17 cellular contexts compared by ENCODE assay signal in genomic region chr2:6139916-6140315, GRCh38.
DNase-seq lines count a peak whose midpoint lies in the region; ATAC-seq, FAIRE-seq and TF ChIP-seq lines count a peak whose summit lies in the region.
"Had no signal": no experiment of that assay in that cellular context is flagged by ENCODE, and none has a peak within 500 bp of the region (broad histone marks: within the 10 kb centered on the region; RNA-seq: fewer than 3 reads in every experiment).

No MANE protein-coding gene starts in this region.

- H3K36me3 ChIP-seq in pancreas = no peaks in the 10 kb centered on the region
- H3K36me3 ChIP-seq: HAP-1 had no signal

- no peaks in the 10 kb centered on the region for H3K9me3 ChIP-seq in pancreas
- H3K9me3 ChIP-seq: HAP-1 had no signal

- H3K27ac ChIP-seq in 22Rv1 (peak overlapping the region; percentile 53), pancreas (no peak overlapping the region)
- H3K27ac ChIP-seq: A549, C4-2B, GM23248 had no signal

- DNase-seq in DMS53 (lab: John Stamatoyannopoulos, UW) (peak; percentile 66), NCI-H69 (lab: John Stamatoyannopoulos, UW) (peak; percentile 26), pancreas (no peak), NCI-H146 treated with DMSO at 0.1 percent for 48 hours (lab: John Stamatoyannopoulos, UW; ENCODE audit: unreplicated experiment) (no peak)
- DNase-seq: AML-193; Caco-2; CD4-positive, alpha-beta T cell; GM23248 had no signal

- 29 to 39% methylated on average over 1 of the region's 1 CpG for WGBS in pancreas, 2 donors

- H3K27me3 ChIP-seq in pancreas = no peaks in the 10 kb centered on the region

- H3K4me3 ChIP-seq in pancreas = no peak overlapping the region
- H3K4me3 ChIP-seq: A549, GM23248, HAP-1 had no signal

- H3K4me1 ChIP-seq in pancreas = peaks cover 0 to 7% (median 0%) of the 10 kb centered on the region in 3 donors
- H3K4me1 ChIP-seq: A549, Caco-2, HAP-1 had no signal

- intact Hi-C loops in pancreas (cut with DNase I) = no loop called here

- TF ChIP-seq CTCF in 22Rv1 (IDR thresholded peaks at IDR 0.05) (no peak), pancreas (IDR thresholded peaks at IDR 0.05) (no peak)

- ATAC-seq in pancreas (peak in 3 of 4 donors; percentile 32 to 73 (median 34)), GM19455 (IDR thresholded peaks at IDR 0.05; ENCODE audit: unreplicated experiment) (no peak)
- ATAC-seq: A549 had no signal

- FAIRE-seq in pancreas (lab: Jason Lieb, UNC) = no peak
- FAIRE-seq: A549, D721Med, G401.6, GM12891, GM19239 had no signal

Comparison
In these comparisons a context has a peak if more than half of its experiments do, and no peak if none do; other contexts are left out.
1. DNase-seq: peak in DMS53 (single experiment) and NCI-H69 (single experiment); none in pancreas (0 of 6) and NCI-H146 treated with DMSO at 0.1 percent for 48 hours (single experiment).